Comparison of ENCODE assay signal across 31 cellular contexts in the genomic region with DNA sequence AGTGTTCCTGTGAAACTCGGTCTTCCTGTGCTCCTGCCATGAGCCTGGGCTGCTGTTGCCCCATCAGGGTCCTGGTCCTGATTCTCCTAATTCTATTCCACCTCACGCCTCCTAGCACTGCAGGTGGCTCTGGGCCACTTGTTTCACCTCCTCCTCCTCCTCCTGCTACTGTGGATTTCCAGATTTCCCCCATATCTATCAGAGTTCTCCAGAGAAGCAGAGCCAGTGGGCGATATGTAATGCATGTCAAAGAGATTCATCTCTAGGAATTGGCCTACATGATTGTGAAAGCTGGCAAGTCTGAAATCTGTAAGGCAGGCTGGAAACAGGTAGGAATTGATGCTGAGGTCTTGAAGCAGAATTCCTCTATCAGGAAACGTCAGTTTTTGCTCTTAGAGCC. TPM values are rescaled to one million over a fixed set of nuclear protein-coding genes. Genes with fewer than 3 reads are reported as not detected.
"Had no signal": no experiment of that assay in that cellular context is flagged by ENCODE, and none has a peak within 500 bp of the region (broad histone marks: within the 10 kb centered on the region; RNA-seq: fewer than 3 reads in every experiment).

No MANE protein-coding gene starts in this region.

- H3K4me3 Mint-ChIP-seq: naive B cell; natural killer cell treated with Interleukin-12 subunit alpha and Interleukin-12 subunit beta and Interleukin-15 and Interleukin-18, amount 100 ng/mL, for 72 hours; nephron progenitor cell; neural crest cell; stimulated activated effector memory CD8-positive, alpha-beta T cell treated with anti-CD3 and anti-CD28 coated beads, Interleukin-12 subunit alpha, Interleukin-12 subunit beta, amount 100 ng/mL, for 72 hours; stimulated activated naive B cell treated with anti-CD40 and anti-IgM and Interleukin-4, amounts not matched to agents 10 μg/mL and 1 μg/mL and 100 μg/mL, for 72 hours; stimulated activated naive CD8-positive, alpha-beta T cell treated with anti-CD3 and anti-CD28 coated beads, Interleukin-15, Interleukin-2, amounts not matched to agents 100 ng/mL and 50 ng/mL, for 24 hours; type B pancreatic cell had no signal

- H3K27ac ChIP-seq: neutrophil, pancreas, prostate gland, right lobe of liver, sigmoid colon, stomach, thoracic aorta, thyroid gland, transverse colon, upper lobe of right lung, uterus had no signal

- H3K27me3 Mint-ChIP-seq: type B pancreatic cell had no signal

- DNase-seq: naive B cell; nephron progenitor cell; nucleus accumbens; pancreas; right cardiac atrium; right lobe of liver; sigmoid colon; small intestine; stimulated activated CD4-positive, alpha-beta T cell treated with anti-CD3 and anti-CD28 coated beads, Interleukin-15, amount 100 ng/mL, for 24 hours; stimulated activated CD4-positive, alpha-beta T cell treated with anti-CD3 and anti-CD28 coated beads, Interleukin-2, amount 100 ng/mL, for 24 hours; stimulated activated CD4-positive, alpha-beta T cell treated with anti-CD3 and anti-CD28 coated beads, Interleukin-2, amount 100 ng/mL, for 48 hours; stimulated activated CD4-positive, alpha-beta T cell treated with anti-CD3 and anti-CD28 coated beads, Interleukin-4, amount 100 ng/mL, for 24 hours; stimulated activated naive B cell treated with anti-CD40 and anti-IgM and Interleukin-4, amounts not matched to agents 10 μg/mL and 1 μg/mL and 100 μg/mL, for 72 hours; stimulated activated naive CD4-positive, alpha-beta T cell treated with Interleukin-2 at 50 U/mL for 16 hours; stomach; thyroid gland; transverse colon; upper lobe of right lung; uterus had no signal

- H3K36me3 Mint-ChIP-seq: stimulated activated effector memory CD8-positive, alpha-beta T cell treated with anti-CD3 and anti-CD28 coated beads, Interleukin-12 subunit alpha, Interleukin-12 subunit beta, amount 100 ng/mL, for 72 hours; type B pancreatic cell had no signal

- H3K27ac Mint-ChIP-seq: nephron progenitor cell; stimulated activated effector memory CD8-positive, alpha-beta T cell treated with anti-CD3 and anti-CD28 coated beads, Interleukin-12 subunit alpha, Interleukin-12 subunit beta, amount 100 ng/mL, for 72 hours; stimulated activated naive CD8-positive, alpha-beta T cell treated with anti-CD3 and anti-CD28 coated beads, Interleukin-15, Interleukin-2, amounts not matched to agents 100 ng/mL and 50 ng/mL, for 24 hours; type B pancreatic cell had no signal

- H3K9me3 ChIP-seq: neutrophil, pancreas, prostate gland, right lobe of liver, sigmoid colon, stomach, thoracic aorta, thyroid gland, transverse colon, upper lobe of right lung, uterus had no signal

- H3K36me3 ChIP-seq: neutrophil, pancreas, prostate gland, right lobe of liver, sigmoid colon, stomach, thoracic aorta, thyroid gland, transverse colon, upper lobe of right lung, uterus had no signal

- H3K27me3 ChIP-seq: pancreas, right lobe of liver, sigmoid colon, stomach, thyroid gland, transverse colon, upper lobe of right lung, uterus had no signal

- ATAC-seq: natural killer cell treated with Interleukin-12 subunit alpha and Interleukin-12 subunit beta and Interleukin-15 and Interleukin-18, amount 100 ng/mL, for 72 hours; pancreas; right cardiac atrium; right lobe of liver; stimulated activated effector memory CD8-positive, alpha-beta T cell treated with anti-CD3 and anti-CD28 coated beads, Interleukin-12 subunit alpha, Interleukin-12 subunit beta, amount 100 ng/mL, for 72 hours; stimulated activated naive B cell treated with anti-CD40 and anti-IgM and Interleukin-4, amounts not matched to agents 10 μg/mL and 1 μg/mL and 100 μg/mL, for 72 hours; upper lobe of right lung had no signal

- H3K4me3 ChIP-seq: pancreas, prostate gland, right lobe of liver, sigmoid colon, stomach, thoracic aorta, thyroid gland, transverse colon, upper lobe of right lung, uterus had no signal

- H3K4me1 Mint-ChIP-seq: naive B cell, neural crest cell had no signal

- H3K4me1 ChIP-seq: pancreas, prostate gland, right lobe of liver, sigmoid colon, stomach, thyroid gland, transverse colon, upper lobe of right lung, uterus had no signal

- H3K9me3 Mint-ChIP-seq: natural killer cell treated with Interleukin-12 subunit alpha and Interleukin-12 subunit beta and Interleukin-15 and Interleukin-18, amount 100 ng/mL, for 72 hours; stimulated activated effector memory CD8-positive, alpha-beta T cell treated with anti-CD3 and anti-CD28 coated beads, Interleukin-12 subunit alpha, Interleukin-12 subunit beta, amount 100 ng/mL, for 72 hours; stimulated activated naive CD8-positive, alpha-beta T cell treated with anti-CD3 and anti-CD28 coated beads, Interleukin-15, Interleukin-2, amounts not matched to agents 100 ng/mL and 50 ng/mL, for 24 hours had no signal

RNA-seq across cellular contexts. Expression of gene CHRNA1, which starts 45.3 kb away (rescaled TPM):
- total RNA-seq: natural killer cell treated with Interleukin-12 subunit alpha and Interleukin-12 subunit beta and Interleukin-15 and Interleukin-18, amount 100 ng/mL, for 72 hours; neural crest cell; omental fat pad; posterior vena cava; sigmoid colon; stomach; temporal lobe; thyroid gland; uterus had no signal
- polyA plus RNA-seq: urinary bladder had no signal
